Comparison of ENCODE assay signal across 8 cellular contexts in the genomic region with DNA sequence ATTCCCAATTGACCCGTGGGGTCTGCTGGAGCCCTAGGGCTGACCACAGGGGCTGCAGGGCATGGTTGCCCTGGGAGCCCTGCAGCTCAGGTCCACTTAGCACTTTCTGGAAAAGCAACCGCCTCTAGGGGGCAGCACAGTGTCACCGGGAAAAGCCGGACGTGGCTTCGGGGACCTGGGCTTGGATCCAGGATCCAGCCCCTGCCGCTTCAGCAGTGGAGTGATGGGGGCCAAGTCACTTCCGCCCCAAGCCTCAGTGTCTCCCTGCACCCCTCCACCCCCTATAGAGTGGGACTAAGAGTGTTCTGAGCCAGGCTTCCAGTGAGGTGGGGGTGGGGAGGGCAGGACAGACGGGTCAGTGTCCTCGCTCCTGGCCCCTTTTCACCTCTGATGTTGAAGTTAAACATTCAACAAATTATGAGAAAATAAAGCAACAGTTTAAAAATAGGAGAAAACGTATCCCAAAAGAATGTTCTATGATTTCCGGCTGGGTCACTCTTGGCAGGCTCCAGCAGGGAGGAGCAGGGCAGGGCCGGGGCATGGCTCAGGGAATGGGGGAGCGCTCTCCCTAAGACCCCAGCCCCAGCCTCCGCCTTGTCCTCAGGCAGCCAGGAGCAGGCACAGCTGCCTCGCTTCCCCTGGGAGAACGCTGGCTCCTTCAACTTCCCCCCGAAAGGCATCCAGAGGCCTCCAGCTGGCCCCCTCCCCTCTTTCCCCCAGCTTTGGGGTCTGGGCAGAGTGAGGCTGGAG.
DNase-seq lines count a peak whose midpoint lies in the region; ATAC-seq, FAIRE-seq and TF ChIP-seq lines count a peak whose summit lies in the region.

No MANE protein-coding gene starts in this region.

- WGBS in psoas muscle, 3 donors = 2 to 8% (median 8%) methylated on average over 18 of the region's 18 CpGs

- intact Hi-C loops in Right ventricle myocardium superior (cut with DNase I) = no loop called here
- intact Hi-C loops in psoas muscle (cut with DNase I) = loop anchor here in 1 of 2 donors (5.0 kb wide), 1 partner anchor 162 kb away; a partner anchor contains a TSS

- H3K36me3 ChIP-seq in psoas muscle (ENCODE audit: insufficient read depth in 1 of 2, low read depth in 1 of 2) = no peaks in the 10 kb centered on the region

- H3K27ac ChIP-seq in psoas muscle = peak overlapping the region; percentile 60

- H3K27me3 ChIP-seq in psoas muscle (ENCODE audit: insufficient read depth in 3 of 3, low read length in 2 of 3) = peaks cover 0 to 21% (median 0%) of the 10 kb centered on the region in 3 donors

- ATAC-seq in Right ventricle myocardium superior (ENCODE audit: poor library complexity) (peak; percentile 49), psoas muscle (peak; percentile 30 to 46 (median 45)), HG03469 (IDR thresholded peaks at IDR 0.05; ENCODE audit: unreplicated experiment) (no peak)

- no peaks in the 10 kb centered on the region for H3K9me3 ChIP-seq in psoas muscle

- H3K4me1 ChIP-seq in psoas muscle = peaks cover 7% of the 10 kb centered on the region

- peak; percentile 74 for TF ChIP-seq CTCF in psoas muscle (IDR thresholded peaks at IDR 0.05)

- peak; percentile 84 for DNase-seq in AG20443 (ENCODE audit: low spot score)
- peak; percentile 51 for DNase-seq in GM19240 (ENCODE audit: insufficient read length, low spot score)
- peak; percentile 74 for DNase-seq in NCI-H748 (lab: John Stamatoyannopoulos, UW; ENCODE audit: unreplicated experiment)
- peak; percentile 32 for DNase-seq in activated naive CD4-positive, alpha-beta T cell treated with Interleukin-2 at 50 U/mL for 16 hours
- DNase-seq in Right ventricle myocardium superior = peak; percentile 89
- DNase-seq in psoas muscle = peak; percentile 86 to 90
- no peak for DNase-seq in RCC 7860 (ENCODE audit: low spot score)

- peak overlapping the region; percentile 25 for H3K4me3 ChIP-seq in psoas muscle

- FAIRE-seq in RCC 7860 (lab: Jason Lieb, UNC) = no peak
